In the genomic region with DNA sequence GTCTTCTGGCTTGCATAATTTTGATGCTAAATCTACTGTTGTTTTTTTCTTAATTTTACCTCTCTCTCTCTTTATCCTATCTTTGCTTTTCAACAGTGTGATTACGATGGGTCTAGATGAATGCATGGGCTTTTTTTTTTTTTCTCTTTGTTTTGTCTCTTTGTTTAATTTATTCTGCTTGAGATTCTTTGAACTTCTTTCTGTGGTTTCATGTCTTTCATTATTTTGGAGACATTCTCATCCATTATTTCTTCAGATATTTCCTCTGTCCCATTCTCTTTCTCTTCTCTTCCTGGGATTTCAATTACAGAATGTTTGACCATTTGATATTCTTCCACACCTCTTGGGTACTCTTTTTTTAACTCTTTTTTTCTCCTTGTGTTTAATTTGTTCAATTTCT, we compare ENCODE assay signal across 1 cellular context.
TF ChIP-seq lines count a peak whose summit lies in the region.

No MANE protein-coding gene starts in this region.

TF ChIP-seq in WTC11, 78 proteins besides CTCF, POLR2A, EP300 and RAD21 (continued from another document):
- TF ChIP-seq, protein P1, sequence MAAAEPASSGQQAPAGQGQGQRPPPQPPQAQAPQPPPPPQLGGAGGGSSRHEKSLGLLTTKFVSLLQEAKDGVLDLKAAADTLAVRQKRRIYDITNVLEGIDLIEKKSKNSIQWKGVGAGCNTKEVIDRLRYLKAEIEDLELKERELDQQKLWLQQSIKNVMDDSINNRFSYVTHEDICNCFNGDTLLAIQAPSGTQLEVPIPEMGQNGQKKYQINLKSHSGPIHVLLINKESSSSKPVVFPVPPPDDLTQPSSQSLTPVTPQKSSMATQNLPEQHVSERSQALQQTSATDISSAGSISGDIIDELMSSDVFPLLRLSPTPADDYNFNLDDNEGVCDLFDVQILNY (CRISPR knock-in tag; IDR thresholded peaks at IDR 0.05): no peak
- TF ChIP-seq TEAD1 (CRISPR knock-in tag; IDR thresholded peaks at IDR 0.05) (no peak), JAZF1 (CRISPR knock-in tag; IDR thresholded peaks at IDR 0.05) (no peak), NFE2L1 (CRISPR knock-in tag; IDR thresholded peaks at IDR 0.05) (no peak), IRF2 (CRISPR knock-in tag; IDR thresholded peaks at IDR 0.05; ENCODE audit: borderline replicate concordance, low read depth) (no peak), ELF4 (CRISPR knock-in tag; IDR thresholded peaks at IDR 0.05; ENCODE audit: low read depth) (no peak), EMX1 (CRISPR knock-in tag; IDR thresholded peaks at IDR 0.05) (no peak), FOXJ3 (CRISPR knock-in tag; IDR thresholded peaks at IDR 0.05; ENCODE audit: borderline replicate concordance) (no peak)
- TF ChIP-seq, protein P2, sequence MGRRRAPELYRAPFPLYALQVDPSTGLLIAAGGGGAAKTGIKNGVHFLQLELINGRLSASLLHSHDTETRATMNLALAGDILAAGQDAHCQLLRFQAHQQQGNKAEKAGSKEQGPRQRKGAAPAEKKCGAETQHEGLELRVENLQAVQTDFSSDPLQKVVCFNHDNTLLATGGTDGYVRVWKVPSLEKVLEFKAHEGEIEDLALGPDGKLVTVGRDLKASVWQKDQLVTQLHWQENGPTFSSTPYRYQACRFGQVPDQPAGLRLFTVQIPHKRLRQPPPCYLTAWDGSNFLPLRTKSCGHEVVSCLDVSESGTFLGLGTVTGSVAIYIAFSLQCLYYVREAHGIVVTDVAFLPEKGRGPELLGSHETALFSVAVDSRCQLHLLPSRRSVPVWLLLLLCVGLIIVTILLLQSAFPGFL (CRISPR knock-in tag; IDR thresholded peaks at IDR 0.05; ENCODE audit: borderline replicate concordance): no peak
- TF ChIP-seq, protein P3, sequence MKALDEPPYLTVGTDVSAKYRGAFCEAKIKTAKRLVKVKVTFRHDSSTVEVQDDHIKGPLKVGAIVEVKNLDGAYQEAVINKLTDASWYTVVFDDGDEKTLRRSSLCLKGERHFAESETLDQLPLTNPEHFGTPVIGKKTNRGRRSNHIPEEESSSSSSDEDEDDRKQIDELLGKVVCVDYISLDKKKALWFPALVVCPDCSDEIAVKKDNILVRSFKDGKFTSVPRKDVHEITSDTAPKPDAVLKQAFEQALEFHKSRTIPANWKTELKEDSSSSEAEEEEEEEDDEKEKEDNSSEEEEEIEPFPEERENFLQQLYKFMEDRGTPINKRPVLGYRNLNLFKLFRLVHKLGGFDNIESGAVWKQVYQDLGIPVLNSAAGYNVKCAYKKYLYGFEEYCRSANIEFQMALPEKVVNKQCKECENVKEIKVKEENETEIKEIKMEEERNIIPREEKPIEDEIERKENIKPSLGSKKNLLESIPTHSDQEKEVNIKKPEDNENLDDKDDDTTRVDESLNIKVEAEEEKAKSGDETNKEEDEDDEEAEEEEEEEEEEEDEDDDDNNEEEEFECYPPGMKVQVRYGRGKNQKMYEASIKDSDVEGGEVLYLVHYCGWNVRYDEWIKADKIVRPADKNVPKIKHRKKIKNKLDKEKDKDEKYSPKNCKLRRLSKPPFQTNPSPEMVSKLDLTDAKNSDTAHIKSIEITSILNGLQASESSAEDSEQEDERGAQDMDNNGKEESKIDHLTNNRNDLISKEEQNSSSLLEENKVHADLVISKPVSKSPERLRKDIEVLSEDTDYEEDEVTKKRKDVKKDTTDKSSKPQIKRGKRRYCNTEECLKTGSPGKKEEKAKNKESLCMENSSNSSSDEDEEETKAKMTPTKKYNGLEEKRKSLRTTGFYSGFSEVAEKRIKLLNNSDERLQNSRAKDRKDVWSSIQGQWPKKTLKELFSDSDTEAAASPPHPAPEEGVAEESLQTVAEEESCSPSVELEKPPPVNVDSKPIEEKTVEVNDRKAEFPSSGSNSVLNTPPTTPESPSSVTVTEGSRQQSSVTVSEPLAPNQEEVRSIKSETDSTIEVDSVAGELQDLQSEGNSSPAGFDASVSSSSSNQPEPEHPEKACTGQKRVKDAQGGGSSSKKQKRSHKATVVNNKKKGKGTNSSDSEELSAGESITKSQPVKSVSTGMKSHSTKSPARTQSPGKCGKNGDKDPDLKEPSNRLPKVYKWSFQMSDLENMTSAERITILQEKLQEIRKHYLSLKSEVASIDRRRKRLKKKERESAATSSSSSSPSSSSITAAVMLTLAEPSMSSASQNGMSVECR (CRISPR knock-in tag; IDR thresholded peaks at IDR 0.05; ENCODE audit: borderline replicate concordance): no peak
TF ChIP-seq in WTC11: peak in this region for 0.
